Comparison of ENCODE assay signal across 15 cellular contexts in the genomic region with DNA sequence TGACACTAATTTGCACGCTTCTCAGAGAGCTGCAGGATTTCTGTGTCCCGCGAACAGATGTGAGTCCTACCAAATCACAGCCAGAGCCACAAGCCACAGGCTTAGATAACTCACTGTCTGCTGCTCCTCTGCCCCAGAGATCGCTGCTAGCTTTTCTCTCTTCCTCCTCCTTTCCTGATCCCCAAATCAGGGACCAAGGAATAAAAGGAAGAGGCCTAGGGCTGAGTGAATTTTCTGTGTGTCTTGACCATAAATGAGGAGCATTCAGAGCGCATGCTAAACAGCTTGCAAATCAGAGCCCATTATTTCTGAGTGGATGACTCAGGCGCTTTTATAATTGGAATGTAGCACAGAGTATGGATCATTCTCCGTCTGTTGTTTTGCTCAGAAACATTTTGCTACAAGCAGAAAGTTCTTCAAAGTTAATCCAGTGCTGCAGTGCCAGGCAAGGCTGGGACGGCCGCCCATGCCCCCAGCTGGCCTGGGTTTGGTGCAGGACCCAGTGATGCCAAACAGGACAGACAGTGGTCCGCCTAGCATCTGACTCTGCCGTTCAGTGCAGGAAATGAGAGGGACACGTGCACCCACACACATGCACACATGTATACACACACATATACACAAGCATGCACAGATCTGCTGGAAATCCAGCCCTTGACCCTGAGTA. TPM values are rescaled to one million over a fixed set of nuclear protein-coding genes. Genes with fewer than 3 reads are reported as not detected.
DNase-seq lines count a peak whose midpoint lies in the region; ATAC-seq lines count a peak whose summit lies in the region.
"Had no signal": no experiment of that assay in that cellular context is flagged by ENCODE, and none has a peak within 500 bp of the region (broad histone marks: within the 10 kb centered on the region; RNA-seq: fewer than 3 reads in every experiment).

No MANE protein-coding gene starts in this region.

- no peak for ATAC-seq in HG03175 (IDR thresholded peaks at IDR 0.05; ENCODE audit: unreplicated experiment)
- no peak for ATAC-seq in activated CD4-positive, alpha-beta T cell treated with anti-CD3 and anti-CD28 coated beads for 36 hours
- ATAC-seq: esophagus mucosa had no signal

- H3K9me3 Mint-ChIP-seq in activated CD4-positive, alpha-beta T cell treated with anti-CD3 and anti-CD28 coated beads for 36 hours (ENCODE audit: low read depth): no peaks in the 10 kb centered on the region
- H3K9me3 Mint-ChIP-seq: CD4-positive, alpha-beta memory T cell; central memory CD8-positive, alpha-beta T cell; mesothelial cell of epicardium had no signal

- POLR2A ChIA-PET in activated CD4-positive, alpha-beta T cell treated with anti-CD3 and anti-CD28 coated beads for 36 hours (lab: Charles Lee): interaction anchor here (1.3 kb wide), 1 partner anchor 9 kb away, joined by 4 read pairs; no protein-coding TSS in a partner anchor

- no peak overlapping the region for H3K27ac Mint-ChIP-seq in activated CD4-positive, alpha-beta T cell treated with anti-CD3 and anti-CD28 coated beads for 36 hours
- H3K27ac Mint-ChIP-seq: mesothelial cell of epicardium had no signal

- intact Hi-C loops in activated CD4-positive, alpha-beta T cell treated with anti-CD3 and anti-CD28 coated beads for 36 hours (cut with DNase I, micrococcal nuclease): no loop called here

- H3K27me3 Mint-ChIP-seq in activated CD4-positive, alpha-beta T cell treated with anti-CD3 and anti-CD28 coated beads for 36 hours: no peaks in the 10 kb centered on the region
- H3K27me3 Mint-ChIP-seq: CD4-positive, alpha-beta memory T cell; central memory CD8-positive, alpha-beta T cell had no signal

- CTCF ChIA-PET in activated CD4-positive, alpha-beta T cell treated with anti-CD3 and anti-CD28 coated beads for 36 hours (lab: Charles Lee): interaction anchor here (0.7 kb wide), 1 partner anchor 11 kb away, joined by 3 read pairs; no protein-coding TSS in a partner anchor

- DNase-seq in DMS 273 treated with DMSO at 0.1 percent for 48 hours (lab: John Stamatoyannopoulos, UW) (peak; percentile 83), NCI-H2171 (lab: John Stamatoyannopoulos, UW) (peak; percentile 52), fibroblast of gingiva (ENCODE audit: low read depth) (peak; percentile 26), pons (ENCODE audit: low spot score) (peak; percentile 10), GM19238 (ENCODE audit: insufficient read length, low spot score) (no peak)
- no peak for DNase-seq in activated CD8-positive, alpha-beta memory T cell treated with anti-CD3 and anti-CD28 coated beads for 24 hours
- DNase-seq in activated CD4-positive, alpha-beta T cell treated with anti-CD3 and anti-CD28 coated beads for 36 hours: no peak
- DNase-seq: activated gamma-delta T cell; stimulated activated CD4-positive, alpha-beta T cell treated with anti-CD3 and anti-CD28 coated beads, Interleukin-4, amount 100 ng/mL, for 4 hours; stimulated activated naive CD4-positive, alpha-beta T cell treated with Interleukin-2 at 50 U/mL for 16 hours had no signal

- H3K4me1 Mint-ChIP-seq in activated CD4-positive, alpha-beta T cell treated with anti-CD3 and anti-CD28 coated beads for 36 hours: no peaks in the 10 kb centered on the region
- H3K4me1 Mint-ChIP-seq: mesothelial cell of epicardium had no signal

- H3K36me3 Mint-ChIP-seq in activated CD4-positive, alpha-beta T cell treated with anti-CD3 and anti-CD28 coated beads for 36 hours (ENCODE audit: low read depth): peaks cover 41% of the 10 kb centered on the region
- H3K36me3 Mint-ChIP-seq: mesothelial cell of epicardium had no signal

- H3K4me3 Mint-ChIP-seq in activated CD4-positive, alpha-beta T cell treated with anti-CD3 and anti-CD28 coated beads for 36 hours: no peak overlapping the region
- H3K4me3 Mint-ChIP-seq: CD4-positive, alpha-beta memory T cell; central memory CD8-positive, alpha-beta T cell; mesothelial cell of epicardium had no signal

RNA-seq across cellular contexts. Expression of a gene that starts 38.2 kb away (rescaled TPM):
- 100 to 1,000 TPM; 231 to 258 TPM for total RNA-seq in activated CD4-positive, alpha-beta T cell treated with anti-CD3 and anti-CD28 coated beads for 36 hours

Comparison
In these comparisons a context has a peak if more than half of its experiments do, and no peak if none do; other contexts are left out.
1. DNase-seq: peak in DMS 273 treated with DMSO at 0.1 percent for 48 hours (single experiment), NCI-H2171 (single experiment), fibroblast of gingiva (single experiment) and pons (single experiment); none in GM19238 (single experiment), activated CD8-positive, alpha-beta memory T cell treated with anti-CD3 and anti-CD28 coated beads for 24 hours (single experiment) and activated CD4-positive, alpha-beta T cell treated with anti-CD3 and anti-CD28 coated beads for 36 hours (single experiment).